24 cellular contexts compared by ENCODE assay signal in genomic region chr2:240347949-240348500, GRCh38.
"Had no signal": no experiment of that assay in that cellular context is flagged by ENCODE, and none has a peak within 500 bp of the region (broad histone marks: within the 10 kb centered on the region; RNA-seq: fewer than 3 reads in every experiment).

No MANE protein-coding gene starts in this region.

- H3K4me1 ChIP-seq: esophagus squamous epithelium, right lobe of liver, upper lobe of left lung had no signal

- H3K4me3 Mint-ChIP-seq: activated naive CD4-positive, alpha-beta T cell treated with anti-CD3 and anti-CD28 coated beads, Interleukin-2, amount 10 ng/mL, durations not matched to agents 7 days and 5 days; dendritic cell treated with granulocyte-macrophage colony-stimulating factor and Interleukin-4, amounts not matched to agents 40 ng/mL and 50 ng/mL, for 4 days; endodermal cell; mesothelial cell of epicardium; naive thymus-derived CD4-positive, alpha-beta T cell; stimulated activated effector memory CD8-positive, alpha-beta T cell treated with anti-CD3 and anti-CD28 coated beads, Interleukin-12 subunit alpha, Interleukin-12 subunit beta, amount 100 ng/mL, for 72 hours; stimulated activated naive CD8-positive, alpha-beta T cell treated with anti-CD3 and anti-CD28 coated beads, Interleukin-15, Interleukin-2, amounts not matched to agents 100 ng/mL and 50 ng/mL, for 24 hours; T-helper 1 cell treated with Interleukin-12 subunit alpha and Interleukin-12 subunit beta and Interleukin-4 antibody, amounts not matched to agents 30 μg/mL and 1 μg/mL, for 36 hours had no signal

- H3K36me3 Mint-ChIP-seq: activated naive CD4-positive, alpha-beta T cell treated with anti-CD3 and anti-CD28 coated beads, Interleukin-2, amount 10 ng/mL, durations not matched to agents 7 days and 5 days; mesothelial cell of epicardium; naive thymus-derived CD4-positive, alpha-beta T cell; stimulated activated effector memory CD8-positive, alpha-beta T cell treated with anti-CD3 and anti-CD28 coated beads, Interleukin-12 subunit alpha, Interleukin-12 subunit beta, amount 100 ng/mL, for 72 hours had no signal

- H3K9me3 ChIP-seq: right lobe of liver had no signal

- H3K9me3 Mint-ChIP-seq: activated naive CD4-positive, alpha-beta T cell treated with anti-CD3 and anti-CD28 coated beads, Interleukin-2, amount 10 ng/mL, durations not matched to agents 7 days and 5 days; stimulated activated effector memory CD8-positive, alpha-beta T cell treated with anti-CD3 and anti-CD28 coated beads, Interleukin-12 subunit alpha, Interleukin-12 subunit beta, amount 100 ng/mL, for 72 hours; stimulated activated naive CD8-positive, alpha-beta T cell treated with anti-CD3 and anti-CD28 coated beads, Interleukin-15, Interleukin-2, amounts not matched to agents 100 ng/mL and 50 ng/mL, for 24 hours; T-helper 1 cell treated with Interleukin-12 subunit alpha and Interleukin-12 subunit beta and Interleukin-4 antibody, amounts not matched to agents 30 μg/mL and 1 μg/mL, for 36 hours had no signal

- H3K4me1 Mint-ChIP-seq: activated naive CD4-positive, alpha-beta T cell treated with anti-CD3 and anti-CD28 coated beads, Interleukin-2, amount 10 ng/mL, durations not matched to agents 7 days and 5 days; endodermal cell; naive thymus-derived CD4-positive, alpha-beta T cell; stimulated activated effector memory CD8-positive, alpha-beta T cell treated with anti-CD3 and anti-CD28 coated beads, Interleukin-12 subunit alpha, Interleukin-12 subunit beta, amount 100 ng/mL, for 72 hours had no signal

- H3K27ac Mint-ChIP-seq: activated naive CD4-positive, alpha-beta T cell treated with anti-CD3 and anti-CD28 coated beads, Interleukin-2, amount 10 ng/mL, durations not matched to agents 7 days and 5 days; dendritic cell treated with granulocyte-macrophage colony-stimulating factor and Interleukin-4, amounts not matched to agents 40 ng/mL and 50 ng/mL, for 4 days; endodermal cell; naive thymus-derived CD4-positive, alpha-beta T cell; stimulated activated effector memory CD8-positive, alpha-beta T cell treated with anti-CD3 and anti-CD28 coated beads, Interleukin-12 subunit alpha, Interleukin-12 subunit beta, amount 100 ng/mL, for 72 hours; stimulated activated naive CD8-positive, alpha-beta T cell treated with anti-CD3 and anti-CD28 coated beads, Interleukin-15, Interleukin-2, amounts not matched to agents 100 ng/mL and 50 ng/mL, for 24 hours; T-helper 1 cell treated with Interleukin-12 subunit alpha and Interleukin-12 subunit beta and Interleukin-4 antibody, amounts not matched to agents 30 μg/mL and 1 μg/mL, for 36 hours had no signal

- H3K36me3 ChIP-seq: brain microvascular endothelial cell, esophagus squamous epithelium, right lobe of liver, upper lobe of left lung had no signal

- DNase-seq: activated CD4-positive, alpha-beta T cell treated with anti-CD3 and anti-CD28 coated beads for 4 hours; activated CD4-positive, alpha-beta T cell treated with anti-CD3 and anti-CD28 coated beads, Interleukin-2, amount 50 U/mL, for 4 hours; activated effector memory CD4-positive, alpha-beta T cell treated with anti-CD3 and anti-CD28 coated beads, Interleukin-2, amount 50 U/mL, for 16 hours; activated naive CD4-positive, alpha-beta T cell treated with anti-CD3 and anti-CD28 coated beads, Interleukin-2, amount 10 ng/mL, durations not matched to agents 7 days and 5 days; amniotic stem cell; brain microvascular endothelial cell; endodermal cell; esophagus squamous epithelium; foreskin melanocyte; left colon; naive thymus-derived CD4-positive, alpha-beta T cell; occipital lobe; small intestine; stimulated activated CD4-positive, alpha-beta T cell treated with anti-CD3 and anti-CD28 coated beads, Interleukin-4, amount 100 ng/mL, for 24 hours; T-helper 9 cell; upper lobe of left lung had no signal

- H3K27ac ChIP-seq: brain microvascular endothelial cell, esophagus squamous epithelium, hepatocyte, right lobe of liver, upper lobe of left lung, VCaP had no signal

- H3K27me3 Mint-ChIP-seq: activated naive CD4-positive, alpha-beta T cell treated with anti-CD3 and anti-CD28 coated beads, Interleukin-2, amount 10 ng/mL, durations not matched to agents 7 days and 5 days; dendritic cell treated with granulocyte-macrophage colony-stimulating factor and Interleukin-4, amounts not matched to agents 40 ng/mL and 50 ng/mL, for 4 days; stimulated activated naive CD8-positive, alpha-beta T cell treated with anti-CD3 and anti-CD28 coated beads, Interleukin-15, Interleukin-2, amounts not matched to agents 100 ng/mL and 50 ng/mL, for 24 hours had no signal

- H3K4me3 ChIP-seq: esophagus squamous epithelium, hepatocyte, right lobe of liver, upper lobe of left lung had no signal

- H3K27me3 ChIP-seq: brain microvascular endothelial cell, hepatocyte, right lobe of liver, upper lobe of left lung had no signal
